1 cellular context compared by ENCODE assay signal in genomic region chrX:115881170-115881569, GRCh38.
TF ChIP-seq lines count a peak whose summit lies in the region.

No MANE protein-coding gene starts in this region.

TF ChIP-seq in HEK293, 187 proteins besides CTCF, POLR2A, EP300 and RAD21 (continued from another document and continues in another):
- peak; percentile 80; the same call in 1 of the 2 replicates for TF ChIP-seq HIC1 (tag by site-specific recombination; IDR thresholded peaks at IDR 0.05)
- TF ChIP-seq ZNF266 (tag by site-specific recombination; IDR thresholded peaks at IDR 0.05; ENCODE audit: low read depth) = peak; percentile 99
- TF ChIP-seq ZNF140 (tag by site-specific recombination; IDR thresholded peaks at IDR 0.05) = peak; percentile 100
- TF ChIP-seq ZBTB21 (tag by site-specific recombination; IDR thresholded peaks at IDR 0.05) = peak; percentile 93
- peak; percentile 96 for TF ChIP-seq ZNF664 (tag by site-specific recombination; IDR thresholded peaks at IDR 0.05)
- peak; percentile 88 for TF ChIP-seq ZNF610 (tag by site-specific recombination; IDR thresholded peaks at IDR 0.05; ENCODE audit: borderline replicate concordance)
- peak; percentile 49; the same call in 1 of the 2 replicates for TF ChIP-seq ZNF24 (tag by site-specific recombination; IDR thresholded peaks at IDR 0.05)
- TF ChIP-seq ZNF558 (tag by site-specific recombination; IDR thresholded peaks at IDR 0.05) = peak; percentile 94
- peak; percentile 95; the same call in 1 of the 2 replicates for TF ChIP-seq ZNF138 (tag by site-specific recombination; IDR thresholded peaks at IDR 0.05; ENCODE audit: borderline replicate concordance)
- TF ChIP-seq KLF1 (tag by site-specific recombination; IDR thresholded peaks at IDR 0.05) = peak; percentile 37; the same call in 1 of the 2 replicates
- peak; percentile 52; the same call in 1 of the 2 replicates for TF ChIP-seq ZNF157 (tag by site-specific recombination; IDR thresholded peaks at IDR 0.05)
- TF ChIP-seq ZNF555 (tag by site-specific recombination; conservative IDR thresholded peaks at IDR 0.05) = peak; percentile 100
- TF ChIP-seq ZNF843 (tag by site-specific recombination; IDR thresholded peaks at IDR 0.05) = 0 out of 2 replicates have a peak, but pooled peaks have one; percentile 36
- TF ChIP-seq ZNF394 (tag by site-specific recombination; IDR thresholded peaks at IDR 0.05; ENCODE audit: borderline replicate concordance) = peak; percentile 99
- peak; percentile 79; the same call in 1 of the 2 replicates for TF ChIP-seq TSHZ1 (tag by site-specific recombination; IDR thresholded peaks at IDR 0.05; ENCODE audit: borderline replicate concordance)
- TF ChIP-seq ZNF175 (tag by site-specific recombination; IDR thresholded peaks at IDR 0.05) = peak; percentile 80; the same call in 1 of the 2 replicates
- TF ChIP-seq ZNF707 (tag by site-specific recombination; IDR thresholded peaks at IDR 0.05) = peak; percentile 19; the same call in 1 of the 2 replicates
- TF ChIP-seq PRDM4 (tag by site-specific recombination; IDR thresholded peaks at IDR 0.05) = peak; percentile 53; the same call in 1 of the 2 replicates
- TF ChIP-seq ZNF670 (tag by site-specific recombination; IDR thresholded peaks at IDR 0.05; ENCODE audit: low read depth) = 0 out of 2 replicates have a peak, but pooled peaks have one; percentile 84
- peak; percentile 89 for TF ChIP-seq ZNF791 (tag by site-specific recombination; IDR thresholded peaks at IDR 0.05)
- TF ChIP-seq GFI1B (tag by site-specific recombination; IDR thresholded peaks at IDR 0.05) = peak; percentile 96
- TF ChIP-seq ZFP3 (tag by site-specific recombination; IDR thresholded peaks at IDR 0.05; ENCODE audit: low read depth) = peak; percentile 75
- peak; percentile 98 for TF ChIP-seq ZNF530 (tag by site-specific recombination; IDR thresholded peaks at IDR 0.05; ENCODE audit: low read depth)
- TF ChIP-seq MYNN (tag by site-specific recombination; IDR thresholded peaks at IDR 0.05; ENCODE audit: borderline replicate concordance) = peak; percentile 82; the same call in 1 of the 2 replicates
- TF ChIP-seq ZNF121 (tag by site-specific recombination; IDR thresholded peaks at IDR 0.05) = peak; percentile 95
- peak; percentile 93; the same call in 1 of the 2 replicates for TF ChIP-seq KLF7 (tag by site-specific recombination; IDR thresholded peaks at IDR 0.05; ENCODE audit: borderline replicate concordance)
- peak; percentile 90 for TF ChIP-seq ZNF404 (tag by site-specific recombination; IDR thresholded peaks at IDR 0.05)
- peak; percentile 41; the same call in 1 of the 2 replicates for TF ChIP-seq GLIS2 (tag by site-specific recombination; IDR thresholded peaks at IDR 0.05)
- TF ChIP-seq BCL11B (tag by site-specific recombination; IDR thresholded peaks at IDR 0.05; ENCODE audit: low read depth) = peak; percentile 87; the same call in 1 of the 2 replicates
- TF ChIP-seq ZBTB6 (tag by site-specific recombination; IDR thresholded peaks at IDR 0.05) = peak; percentile 17; the same call in 1 of the 2 replicates
- TF ChIP-seq ZNF433 (tag by site-specific recombination; IDR thresholded peaks at IDR 0.05; ENCODE audit: low read depth) = peak; percentile 100
- TF ChIP-seq REST (tag by site-specific recombination; IDR thresholded peaks at IDR 0.05) = peak; percentile 89
- peak; percentile 37; the same call in 1 of the 2 replicates for TF ChIP-seq GLIS1 (tag by site-specific recombination; IDR thresholded peaks at IDR 0.05)
- TF ChIP-seq ZNF354C (tag by site-specific recombination; IDR thresholded peaks at IDR 0.05; ENCODE audit: borderline replicate concordance, low read depth) = peak; percentile 100
- peak; percentile 92 for TF ChIP-seq ZNF529 (tag by site-specific recombination; IDR thresholded peaks at IDR 0.05; ENCODE audit: insufficient replicate concordance)
- TF ChIP-seq ZBTB11 (tag by site-specific recombination; conservative IDR thresholded peaks at IDR 0.05; ENCODE audit: low read depth) = peak; percentile 94
- 0 out of 2 replicates have a peak, but pooled peaks have one; percentile 51 for TF ChIP-seq ZNF701 (tag by site-specific recombination; IDR thresholded peaks at IDR 0.05)
- peak; percentile 100 for TF ChIP-seq ZNF426 (tag by site-specific recombination; IDR thresholded peaks at IDR 0.05)
- peak; percentile 91 for TF ChIP-seq ZNF18 (tag by site-specific recombination; IDR thresholded peaks at IDR 0.05)
- peak; percentile 86; the same call in 1 of the 2 replicates for TF ChIP-seq ZNF292 (tag by site-specific recombination; IDR thresholded peaks at IDR 0.05; ENCODE audit: borderline replicate concordance, low read depth)
- peak; percentile 98 for TF ChIP-seq ZNF580 (tag by site-specific recombination; IDR thresholded peaks at IDR 0.05)
- TF ChIP-seq ZNF10 (tag by site-specific recombination; IDR thresholded peaks at IDR 0.05) = peak; percentile 48; the same call in 1 of the 2 replicates
- peak; percentile 90 for TF ChIP-seq ZNF629 (tag by site-specific recombination; IDR thresholded peaks at IDR 0.05)
- TF ChIP-seq ZBTB8A (tag by site-specific recombination; IDR thresholded peaks at IDR 0.05) = peak; percentile 95
